Comparison of ENCODE assay signal across 18 cellular contexts in genomic region chr1:179441456-179441855, GRCh38.
DNase-seq lines count a peak whose midpoint lies in the region; TF ChIP-seq lines count a peak whose summit lies in the region.
"Had no signal": no experiment of that assay in that cellular context is flagged by ENCODE, and none has a peak within 500 bp of the region (broad histone marks: within the 10 kb centered on the region; RNA-seq: fewer than 3 reads in every experiment).

No MANE protein-coding gene starts in this region.

- no peak for TF ChIP-seq CTCF in progenitor cell of endocrine pancreas (IDR thresholded peaks at IDR 0.05; ENCODE audit: unreplicated experiment)
- no peak for TF ChIP-seq CTCF in foreskin fibroblast (IDR thresholded peaks at IDR 0.05; ENCODE audit: low read depth, low read length)

- H3K4me3 ChIP-seq in foreskin fibroblast (ENCODE audit: low read depth in 1 of 2, low read length in 2 of 2) = no peak overlapping the region
- H3K4me3 ChIP-seq: GM23338 had no signal

- H3K27ac Mint-ChIP-seq in progenitor cell of endocrine pancreas = peak overlapping the region; percentile 85
- H3K27ac Mint-ChIP-seq: CD14-positive monocyte, GM23338 had no signal

- no peak overlapping the region for H3K4me3 Mint-ChIP-seq in progenitor cell of endocrine pancreas (ENCODE audit: low read depth)
- H3K4me3 Mint-ChIP-seq: CD14-positive monocyte, GM23338 had no signal

- peaks cover 24% of the 10 kb centered on the region for H3K4me1 Mint-ChIP-seq in progenitor cell of endocrine pancreas (ENCODE audit: low read depth)
- H3K4me1 Mint-ChIP-seq: CD14-positive monocyte, GM23338 had no signal

- H3K27me3 Mint-ChIP-seq in progenitor cell of endocrine pancreas = no peaks in the 10 kb centered on the region

- DNase-seq in HuH-7 (ENCODE audit: low spot score) (peak; percentile 8), SK-N-DZ (ENCODE audit: low spot score) (peak; percentile 16), kidney tubule cell (ENCODE audit: low spot score) (peak; percentile 56), progenitor cell of endocrine pancreas (ENCODE audit: low spot score, unreplicated experiment) (no peak), activated gamma-delta T cell (lab: John Stamatoyannopoulos, UW) (no peak), NCI-H2029 (lab: John Stamatoyannopoulos, UW) (no peak), foreskin fibroblast (no peak)
- DNase-seq: ACHN, HCEC 1CT, NCI-H1092 treated with DMSO at 0.1 percent for 48 hours, NCI-H146, NCI-H2081, NCI-H510A, NCI-H82, PC-3, RPMI8226 had no signal

- no peaks in the 10 kb centered on the region for H3K36me3 Mint-ChIP-seq in progenitor cell of endocrine pancreas (ENCODE audit: insufficient read depth)
- H3K36me3 Mint-ChIP-seq: CD14-positive monocyte had no signal

- peaks cover 7% of the 10 kb centered on the region for H3K9me3 Mint-ChIP-seq in progenitor cell of endocrine pancreas (ENCODE audit: low read depth)

Comparison
In these comparisons a context has a peak if more than half of its experiments do, and no peak if none do; other contexts are left out.
1. DNase-seq: peak in HuH-7 (single experiment), SK-N-DZ (single experiment) and kidney tubule cell (single experiment); none in progenitor cell of endocrine pancreas (single experiment), activated gamma-delta T cell (single experiment), NCI-H2029 (single experiment) and foreskin fibroblast (0 of 2).